ENCODE assay signal across 8 cellular contexts in genomic region chr12:116172224-116172849, GRCh38.
DNase-seq lines count a peak whose midpoint lies in the region; ATAC-seq and TF ChIP-seq lines count a peak whose summit lies in the region.

No MANE protein-coding gene starts in this region.

- H3K36me3 Mint-ChIP-seq in MCF 10A (ENCODE audit: insufficient read depth, unreplicated experiment), result no peaks in the 10 kb centered on the region
- H3K36me3 Mint-ChIP-seq in activated naive CD4-positive, alpha-beta T cell treated with anti-CD3 and anti-CD28 coated beads, Interleukin-2, amount 50 U/mL, for 72 hours, result no peaks in the 10 kb centered on the region
- H3K36me3 Mint-ChIP-seq in stimulated activated memory B cell treated with anti-CD40 and anti-IgM and Interleukin-4, amounts not matched to agents 10 μg/mL and 1 μg/mL and 100 μg/mL, for 72 hours, result peaks cover 5% of the 10 kb centered on the region

- peak overlapping the region; percentile 40 for H3K27ac Mint-ChIP-seq in MCF 10A (ENCODE audit: low read depth, unreplicated experiment)
- H3K27ac Mint-ChIP-seq in activated naive CD4-positive, alpha-beta T cell treated with anti-CD3 and anti-CD28 coated beads, Interleukin-2, amount 50 U/mL, for 72 hours, result peak overlapping the region; percentile 97
- peak overlapping the region; percentile 83 for H3K27ac Mint-ChIP-seq in stimulated activated memory B cell treated with anti-CD40 and anti-IgM and Interleukin-4, amounts not matched to agents 10 μg/mL and 1 μg/mL and 100 μg/mL, for 72 hours

- intact Hi-C loops in MCF 10A (cut with micrococcal nuclease) (no loop called here), breast epithelium (cut with DNase I; ENCODE audit: low total_unique reads) (no loop called here)

- no peak overlapping the region for H3K27ac ChIP-seq in breast epithelium

- no peaks in the 10 kb centered on the region for H3K9me3 Mint-ChIP-seq in MCF 10A (ENCODE audit: unreplicated experiment)
- H3K9me3 Mint-ChIP-seq in activated naive CD4-positive, alpha-beta T cell treated with anti-CD3 and anti-CD28 coated beads, Interleukin-2, amount 50 U/mL, for 72 hours, result peaks cover 0 to 4% of the 10 kb centered on the region in 2 donors
- no peaks in the 10 kb centered on the region for H3K9me3 Mint-ChIP-seq in stimulated activated memory B cell treated with anti-CD40 and anti-IgM and Interleukin-4, amounts not matched to agents 10 μg/mL and 1 μg/mL and 100 μg/mL, for 72 hours

- peaks cover 0 to 5% of the 10 kb centered on the region in 2 donors for H3K4me1 ChIP-seq in breast epithelium

- H3K4me3 Mint-ChIP-seq in MCF 10A (ENCODE audit: unreplicated experiment), result peak overlapping the region; percentile 17
- peak overlapping the region; percentile 80 for H3K4me3 Mint-ChIP-seq in stimulated activated memory B cell treated with anti-CD40 and anti-IgM and Interleukin-4, amounts not matched to agents 10 μg/mL and 1 μg/mL and 100 μg/mL, for 72 hours

- no peak overlapping the region for H3K4me3 ChIP-seq in breast epithelium

- no peaks in the 10 kb centered on the region for H3K36me3 ChIP-seq in breast epithelium

- peak; percentile 99 to 100 for ATAC-seq in activated naive CD4-positive, alpha-beta T cell treated with anti-CD3 and anti-CD28 coated beads, Interleukin-2, amount 50 U/mL, for 72 hours
- ATAC-seq in stimulated activated memory B cell treated with anti-CD40 and anti-IgM and Interleukin-4, amounts not matched to agents 10 μg/mL and 1 μg/mL and 100 μg/mL, for 72 hours, result peak; percentile 94
- ATAC-seq in GM19467 (IDR thresholded peaks at IDR 0.05; ENCODE audit: unreplicated experiment), result no peak

- no TSS peak for BruUV-seq in MCF 10A (replicated peaks; lab: Mats Ljungman, UMichigan)

- no peaks in the 10 kb centered on the region for H3K27me3 ChIP-seq in breast epithelium

- no peaks in the 10 kb centered on the region for H3K27me3 Mint-ChIP-seq in MCF 10A (ENCODE audit: insufficient read depth, unreplicated experiment)
- H3K27me3 Mint-ChIP-seq in stimulated activated memory B cell treated with anti-CD40 and anti-IgM and Interleukin-4, amounts not matched to agents 10 μg/mL and 1 μg/mL and 100 μg/mL, for 72 hours, result no peaks in the 10 kb centered on the region

- TF ChIP-seq POLR2A in breast epithelium (IDR thresholded peaks at IDR 0.05), result no peak

- TF ChIP-seq CTCF in MCF 10A (IDR thresholded peaks at IDR 0.05; ENCODE audit: unreplicated experiment), result no peak
- no peak for TF ChIP-seq CTCF in breast epithelium (IDR thresholded peaks at IDR 0.05)

- POLR2A ChIA-PET in MCF 10A (lab: Yijun Ruan, JAX), result interaction anchor here (0.8 to 1.3 kb wide), 6 partner anchors 9 to 148 kb away, joined by 3 to 4 read pairs (median 3); no protein-coding TSS in a partner anchor

- H3K9me3 ChIP-seq in breast epithelium, result no peaks in the 10 kb centered on the region

- CTCF ChIA-PET in MCF 10A (lab: Yijun Ruan, JAX), result interaction anchor here (1.0 to 1.9 kb wide), 3 partner anchors 27 to 64 kb away, joined by 3 to 6 read pairs (median 3); no protein-coding TSS in a partner anchor

- peaks cover 15% of the 10 kb centered on the region for H3K4me1 Mint-ChIP-seq in MCF 10A (ENCODE audit: insufficient read depth, unreplicated experiment)
- peaks cover 66% of the 10 kb centered on the region for H3K4me1 Mint-ChIP-seq in stimulated activated memory B cell treated with anti-CD40 and anti-IgM and Interleukin-4, amounts not matched to agents 10 μg/mL and 1 μg/mL and 100 μg/mL, for 72 hours

- DNase-seq in MCF 10A (ENCODE audit: unreplicated experiment) (peak; percentile 27), breast epithelium (ENCODE audit: low spot score in 2 of 2) (no peak), HPDE6-E6E7 (ENCODE audit: extremely low spot score) (peak; percentile 27), UCSD-AML1 (lab: John Stamatoyannopoulos, UW; ENCODE audit: unreplicated experiment) (no peak), NCI-H774 (lab: John Stamatoyannopoulos, UW) (no peak)
- peak in 1 of 2 donors; percentile 31 for DNase-seq in activated naive CD4-positive, alpha-beta T cell treated with anti-CD3 and anti-CD28 coated beads, Interleukin-2, amount 50 U/mL, for 72 hours (ENCODE audit: low spot score in 2 of 2)

Comparison
In these comparisons a context has a peak if more than half of its experiments do, and no peak if none do; other contexts are left out.
1. DNase-seq: peak in MCF 10A (single experiment) and HPDE6-E6E7 (single experiment); none in breast epithelium (0 of 2), UCSD-AML1 (single experiment) and NCI-H774 (single experiment).
2. H3K27ac Mint-ChIP-seq: peak in every context shown above with its lines; median percentile 97 in activated naive CD4-positive, alpha-beta T cell treated with anti-CD3 and anti-CD28 coated beads, Interleukin-2, amount 50 U/mL, for 72 hours; 83 in stimulated activated memory B cell treated with anti-CD40 and anti-IgM and Interleukin-4, amounts not matched to agents 10 μg/mL and 1 μg/mL and 100 μg/mL, for 72 hours; 40 in MCF 10A.